ENCODE assay signal across 34 cellular contexts in the genomic region with DNA sequence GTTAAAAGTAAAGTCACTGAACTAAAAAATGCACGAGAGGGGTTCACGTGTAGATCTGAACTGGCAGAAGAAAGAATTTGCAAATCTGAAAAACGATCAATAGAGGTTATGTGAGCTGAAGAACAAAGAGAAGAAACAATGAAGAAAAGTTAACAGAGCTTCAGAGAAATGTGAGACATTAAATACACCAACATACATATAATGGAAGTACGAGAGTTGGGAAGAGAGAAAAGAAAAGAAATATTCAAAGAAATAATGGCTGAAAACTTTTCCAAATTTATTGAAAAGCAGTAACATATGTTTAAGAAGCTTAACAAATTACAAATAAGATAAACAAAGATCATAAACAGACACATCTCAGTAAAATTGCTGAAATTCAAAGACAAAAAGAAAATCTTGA.
"Had no signal": no experiment of that assay in that cellular context is flagged by ENCODE, and none has a peak within 500 bp of the region (broad histone marks: within the 10 kb centered on the region; RNA-seq: fewer than 3 reads in every experiment).

No MANE protein-coding gene starts in this region.

- H3K27me3 ChIP-seq: MG63 had no signal

- DNase-seq: Kasumi-1, MG63, MM.1S, NCI-H1048, NCI-H1092, NCI-H1092 treated with DMSO at 0.1 percent for 48 hours, NCI-H1105, NCI-H1105 treated with DMSO at 0.1 percent for 48 hours, NCI-H1417, NCI-H1417 treated with DMSO at 0.1 percent for 48 hours, NCI-H1436, NCI-H1436 treated with DMSO at 0.1 percent for 48 hours, NCI-H146, NCI-H1694, NCI-H1694 treated with DMSO at 0.1 percent for 48 hours, NCI-H187, NCI-H187 treated with DMSO at 0.1 percent for 48 hours, NCI-H1930, NCI-H2029, NCI-H2029 treated with DMSO at 0.1 percent for 48 hours, NCI-H2081, NCI-H2081 treated with DMSO at 0.1 percent for 48 hours, NCI-H2107, NCI-H2171, NCI-H2227 treated with DMSO at 0.1 percent for 48 hours, NCI-H226, NCI-H345, NCI-H446, NCI-H446 treated with DMSO at 0.1 percent for 48 hours, NCI-H510A, NCI-H510A treated with DMSO at 0.1 percent for 48 hours, NCI-H524, NCI-H524 treated with DMSO at 0.1 percent for 48 hours, NCI-H526 had no signal

- H3K9me3 ChIP-seq: MG63 had no signal

- H3K4me3 ChIP-seq: MG63 had no signal
